ENCODE assay signal across 1 cellular context in genomic region chr20:2742934-2743559, GRCh38.
TF ChIP-seq lines count a peak whose summit lies in the region.

No MANE protein-coding gene starts in this region.

TF ChIP-seq in HepG2, 621 proteins besides CTCF, POLR2A, EP300 and RAD21 (continued from another document and continues in another):
- TF ChIP-seq LRRFIP1 (CRISPR knock-in tag; conservative IDR thresholded peaks at IDR 0.05) (no peak), MAFK (conservative IDR thresholded peaks at IDR 0.05 in 1 of 2, IDR thresholded peaks at IDR 0.05 in 1 of 2; ENCODE audit: low read length in 2 of 2) (no peak), ZNF777 (CRISPR knock-in tag; IDR thresholded peaks at IDR 0.05) (no peak), ZNF263 (CRISPR knock-in tag; IDR thresholded peaks at IDR 0.05) (no peak), RFX3 (CRISPR knock-in tag; IDR thresholded peaks at IDR 0.05) (no peak), ARID2 (CRISPR knock-in tag; IDR thresholded peaks at IDR 0.05; ENCODE audit: borderline replicate concordance) (no peak), MATR3 (CRISPR knock-in tag; IDR thresholded peaks at IDR 0.05) (0 out of 2 replicates have a peak, but pooled peaks have one; percentile 79), ZNF460 (CRISPR knock-in tag; IDR thresholded peaks at IDR 0.05; ENCODE audit: borderline replicate concordance) (no peak), GATAD1 (CRISPR knock-in tag; IDR thresholded peaks at IDR 0.05) (0 out of 2 replicates have a peak, but pooled peaks have one; percentile 42), NR3C1 (CRISPR knock-in tag; IDR thresholded peaks at IDR 0.05) (no peak), ZNF563 (CRISPR knock-in tag; IDR thresholded peaks at IDR 0.05) (no peak), ZNF674 (CRISPR knock-in tag; IDR thresholded peaks at IDR 0.05; ENCODE audit: low read depth) (no peak), ZSCAN20 (CRISPR knock-in tag; IDR thresholded peaks at IDR 0.05; ENCODE audit: borderline replicate concordance) (no peak), ATF1 (CRISPR knock-in tag; IDR thresholded peaks at IDR 0.05) (no peak), IKZF4 (CRISPR knock-in tag; IDR thresholded peaks at IDR 0.05; ENCODE audit: borderline replicate concordance, low read depth, not compliant biosample characterization) (no peak), HOXD1 (CRISPR knock-in tag; IDR thresholded peaks at IDR 0.05) (no peak), SRSF4 (IDR thresholded peaks at IDR 0.05; ENCODE audit: low read depth, low read length, poor library complexity, severe bottlenecking) (no peak), ZNF839 (CRISPR knock-in tag; IDR thresholded peaks at IDR 0.05; ENCODE audit: borderline replicate concordance) (no peak), KDM2A (CRISPR knock-in tag; IDR thresholded peaks at IDR 0.05; ENCODE audit: borderline replicate concordance, low read depth) (peak; percentile 90), PATZ1 (CRISPR knock-in tag; IDR thresholded peaks at IDR 0.05) (no peak), CREB1 (IDR thresholded peaks at IDR 0.05) (no peak), CREB1 (CRISPR knock-in tag; IDR thresholded peaks at IDR 0.05) (no peak), ZNF274 (CRISPR knock-in tag; IDR thresholded peaks at IDR 0.05) (no peak; the same call in 1 of the 2 replicates), AGO2 (optimal IDR thresholded peaks at IDR 0.05; ENCODE audit: low read depth, low read length) (no peak), TBL1XR1 (IDR thresholded peaks at IDR 0.05; ENCODE audit: borderline replicate concordance, low read length, partially characterized antibody) (no peak), ESRRA (CRISPR knock-in tag; IDR thresholded peaks at IDR 0.05; ENCODE audit: low read depth) (0 out of 2 replicates have a peak, but pooled peaks have one; percentile 34), FOSL2 (CRISPR knock-in tag; IDR thresholded peaks at IDR 0.05) (peak; percentile 28; the same call in 1 of the 2 replicates), HDAC1 (CRISPR knock-in tag; IDR thresholded peaks at IDR 0.05) (no peak), KDM5B (CRISPR knock-in tag; IDR thresholded peaks at IDR 0.05; ENCODE audit: borderline replicate concordance) (peak; percentile 49; the same call in 1 of the 2 replicates), PHF8 (CRISPR knock-in tag; IDR thresholded peaks at IDR 0.05) (no peak; the same call in 1 of the 2 replicates)
- TF ChIP-seq, protein P1, sequence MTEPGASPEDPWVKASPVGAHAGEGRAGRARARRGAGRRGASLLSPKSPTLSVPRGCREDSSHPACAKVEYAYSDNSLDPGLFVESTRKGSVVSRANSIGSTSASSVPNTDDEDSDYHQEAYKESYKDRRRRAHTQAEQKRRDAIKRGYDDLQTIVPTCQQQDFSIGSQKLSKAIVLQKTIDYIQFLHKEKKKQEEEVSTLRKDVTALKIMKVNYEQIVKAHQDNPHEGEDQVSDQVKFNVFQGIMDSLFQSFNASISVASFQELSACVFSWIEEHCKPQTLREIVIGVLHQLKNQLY (CRISPR knock-in tag; IDR thresholded peaks at IDR 0.05) = no peak
- TF ChIP-seq, protein P2, sequence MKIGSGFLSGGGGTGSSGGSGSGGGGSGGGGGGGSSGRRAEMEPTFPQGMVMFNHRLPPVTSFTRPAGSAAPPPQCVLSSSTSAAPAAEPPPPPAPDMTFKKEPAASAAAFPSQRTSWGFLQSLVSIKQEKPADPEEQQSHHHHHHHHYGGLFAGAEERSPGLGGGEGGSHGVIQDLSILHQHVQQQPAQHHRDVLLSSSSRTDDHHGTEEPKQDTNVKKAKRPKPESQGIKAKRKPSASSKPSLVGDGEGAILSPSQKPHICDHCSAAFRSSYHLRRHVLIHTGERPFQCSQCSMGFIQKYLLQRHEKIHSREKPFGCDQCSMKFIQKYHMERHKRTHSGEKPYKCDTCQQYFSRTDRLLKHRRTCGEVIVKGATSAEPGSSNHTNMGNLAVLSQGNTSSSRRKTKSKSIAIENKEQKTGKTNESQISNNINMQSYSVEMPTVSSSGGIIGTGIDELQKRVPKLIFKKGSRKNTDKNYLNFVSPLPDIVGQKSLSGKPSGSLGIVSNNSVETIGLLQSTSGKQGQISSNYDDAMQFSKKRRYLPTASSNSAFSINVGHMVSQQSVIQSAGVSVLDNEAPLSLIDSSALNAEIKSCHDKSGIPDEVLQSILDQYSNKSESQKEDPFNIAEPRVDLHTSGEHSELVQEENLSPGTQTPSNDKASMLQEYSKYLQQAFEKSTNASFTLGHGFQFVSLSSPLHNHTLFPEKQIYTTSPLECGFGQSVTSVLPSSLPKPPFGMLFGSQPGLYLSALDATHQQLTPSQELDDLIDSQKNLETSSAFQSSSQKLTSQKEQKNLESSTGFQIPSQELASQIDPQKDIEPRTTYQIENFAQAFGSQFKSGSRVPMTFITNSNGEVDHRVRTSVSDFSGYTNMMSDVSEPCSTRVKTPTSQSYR (CRISPR knock-in tag; IDR thresholded peaks at IDR 0.05; ENCODE audit: borderline replicate concordance) = no peak
- TF ChIP-seq, protein P3, sequence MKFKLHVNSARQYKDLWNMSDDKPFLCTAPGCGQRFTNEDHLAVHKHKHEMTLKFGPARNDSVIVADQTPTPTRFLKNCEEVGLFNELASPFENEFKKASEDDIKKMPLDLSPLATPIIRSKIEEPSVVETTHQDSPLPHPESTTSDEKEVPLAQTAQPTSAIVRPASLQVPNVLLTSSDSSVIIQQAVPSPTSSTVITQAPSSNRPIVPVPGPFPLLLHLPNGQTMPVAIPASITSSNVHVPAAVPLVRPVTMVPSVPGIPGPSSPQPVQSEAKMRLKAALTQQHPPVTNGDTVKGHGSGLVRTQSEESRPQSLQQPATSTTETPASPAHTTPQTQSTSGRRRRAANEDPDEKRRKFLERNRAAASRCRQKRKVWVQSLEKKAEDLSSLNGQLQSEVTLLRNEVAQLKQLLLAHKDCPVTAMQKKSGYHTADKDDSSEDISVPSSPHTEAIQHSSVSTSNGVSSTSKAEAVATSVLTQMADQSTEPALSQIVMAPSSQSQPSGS (CRISPR knock-in tag; IDR thresholded peaks at IDR 0.05) = 0 out of 2 replicates have a peak, but pooled peaks have one; percentile 19
- TF ChIP-seq, protein P4, sequence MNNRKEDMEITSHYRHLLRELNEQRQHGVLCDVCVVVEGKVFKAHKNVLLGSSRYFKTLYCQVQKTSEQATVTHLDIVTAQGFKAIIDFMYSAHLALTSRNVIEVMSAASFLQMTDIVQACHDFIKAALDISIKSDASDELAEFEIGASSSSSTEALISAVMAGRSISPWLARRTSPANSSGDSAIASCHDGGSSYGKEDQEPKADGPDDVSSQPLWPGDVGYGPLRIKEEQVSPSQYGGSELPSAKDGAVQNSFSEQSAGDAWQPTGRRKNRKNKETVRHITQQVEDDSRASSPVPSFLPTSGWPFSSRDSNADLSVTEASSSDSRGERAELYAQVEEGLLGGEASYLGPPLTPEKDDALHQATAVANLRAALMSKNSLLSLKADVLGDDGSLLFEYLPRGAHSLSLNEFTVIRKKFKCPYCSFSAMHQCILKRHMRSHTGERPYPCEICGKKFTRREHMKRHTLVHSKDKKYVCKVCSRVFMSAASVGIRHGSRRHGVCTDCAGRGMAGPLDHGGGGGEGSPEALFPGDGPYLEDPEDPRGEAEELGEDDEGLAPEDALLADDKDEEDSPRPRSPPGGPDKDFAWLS (CRISPR knock-in tag; IDR thresholded peaks at IDR 0.05; ENCODE audit: borderline replicate concordance) = no peak
- TF ChIP-seq, protein P5, sequence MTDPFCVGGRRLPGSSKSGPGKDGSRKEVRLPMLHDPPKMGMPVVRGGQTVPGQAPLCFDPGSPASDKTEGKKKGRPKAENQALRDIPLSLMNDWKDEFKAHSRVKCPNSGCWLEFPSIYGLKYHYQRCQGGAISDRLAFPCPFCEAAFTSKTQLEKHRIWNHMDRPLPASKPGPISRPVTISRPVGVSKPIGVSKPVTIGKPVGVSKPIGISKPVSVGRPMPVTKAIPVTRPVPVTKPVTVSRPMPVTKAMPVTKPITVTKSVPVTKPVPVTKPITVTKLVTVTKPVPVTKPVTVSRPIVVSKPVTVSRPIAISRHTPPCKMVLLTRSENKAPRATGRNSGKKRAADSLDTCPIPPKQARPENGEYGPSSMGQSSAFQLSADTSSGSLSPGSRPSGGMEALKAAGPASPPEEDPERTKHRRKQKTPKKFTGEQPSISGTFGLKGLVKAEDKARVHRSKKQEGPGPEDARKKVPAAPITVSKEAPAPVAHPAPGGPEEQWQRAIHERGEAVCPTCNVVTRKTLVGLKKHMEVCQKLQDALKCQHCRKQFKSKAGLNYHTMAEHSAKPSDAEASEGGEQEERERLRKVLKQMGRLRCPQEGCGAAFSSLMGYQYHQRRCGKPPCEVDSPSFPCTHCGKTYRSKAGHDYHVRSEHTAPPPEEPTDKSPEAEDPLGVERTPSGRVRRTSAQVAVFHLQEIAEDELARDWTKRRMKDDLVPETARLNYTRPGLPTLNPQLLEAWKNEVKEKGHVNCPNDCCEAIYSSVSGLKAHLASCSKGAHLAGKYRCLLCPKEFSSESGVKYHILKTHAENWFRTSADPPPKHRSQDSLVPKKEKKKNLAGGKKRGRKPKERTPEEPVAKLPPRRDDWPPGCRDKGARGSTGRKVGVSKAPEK (CRISPR knock-in tag; IDR thresholded peaks at IDR 0.05; ENCODE audit: borderline replicate concordance) = no peak
- TF ChIP-seq, protein P6, sequence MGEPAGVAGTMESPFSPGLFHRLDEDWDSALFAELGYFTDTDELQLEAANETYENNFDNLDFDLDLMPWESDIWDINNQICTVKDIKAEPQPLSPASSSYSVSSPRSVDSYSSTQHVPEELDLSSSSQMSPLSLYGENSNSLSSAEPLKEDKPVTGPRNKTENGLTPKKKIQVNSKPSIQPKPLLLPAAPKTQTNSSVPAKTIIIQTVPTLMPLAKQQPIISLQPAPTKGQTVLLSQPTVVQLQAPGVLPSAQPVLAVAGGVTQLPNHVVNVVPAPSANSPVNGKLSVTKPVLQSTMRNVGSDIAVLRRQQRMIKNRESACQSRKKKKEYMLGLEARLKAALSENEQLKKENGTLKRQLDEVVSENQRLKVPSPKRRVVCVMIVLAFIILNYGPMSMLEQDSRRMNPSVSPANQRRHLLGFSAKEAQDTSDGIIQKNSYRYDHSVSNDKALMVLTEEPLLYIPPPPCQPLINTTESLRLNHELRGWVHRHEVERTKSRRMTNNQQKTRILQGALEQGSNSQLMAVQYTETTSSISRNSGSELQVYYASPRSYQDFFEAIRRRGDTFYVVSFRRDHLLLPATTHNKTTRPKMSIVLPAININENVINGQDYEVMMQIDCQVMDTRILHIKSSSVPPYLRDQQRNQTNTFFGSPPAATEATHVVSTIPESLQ (CRISPR knock-in tag; conservative IDR thresholded peaks at IDR 0.05) = no peak
- TF ChIP-seq, protein P7, sequence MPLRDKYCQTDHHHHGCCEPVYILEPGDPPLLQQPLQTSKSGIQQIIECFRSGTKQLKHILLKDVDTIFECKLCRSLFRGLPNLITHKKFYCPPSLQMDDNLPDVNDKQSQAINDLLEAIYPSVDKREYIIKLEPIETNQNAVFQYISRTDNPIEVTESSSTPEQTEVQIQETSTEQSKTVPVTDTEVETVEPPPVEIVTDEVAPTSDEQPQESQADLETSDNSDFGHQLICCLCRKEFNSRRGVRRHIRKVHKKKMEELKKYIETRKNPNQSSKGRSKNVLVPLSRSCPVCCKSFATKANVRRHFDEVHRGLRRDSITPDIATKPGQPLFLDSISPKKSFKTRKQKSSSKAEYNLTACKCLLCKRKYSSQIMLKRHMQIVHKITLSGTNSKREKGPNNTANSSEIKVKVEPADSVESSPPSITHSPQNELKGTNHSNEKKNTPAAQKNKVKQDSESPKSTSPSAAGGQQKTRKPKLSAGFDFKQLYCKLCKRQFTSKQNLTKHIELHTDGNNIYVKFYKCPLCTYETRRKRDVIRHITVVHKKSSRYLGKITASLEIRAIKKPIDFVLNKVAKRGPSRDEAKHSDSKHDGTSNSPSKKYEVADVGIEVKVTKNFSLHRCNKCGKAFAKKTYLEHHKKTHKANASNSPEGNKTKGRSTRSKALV (CRISPR knock-in tag; IDR thresholded peaks at IDR 0.05) = no peak
- TF ChIP-seq, protein P8, sequence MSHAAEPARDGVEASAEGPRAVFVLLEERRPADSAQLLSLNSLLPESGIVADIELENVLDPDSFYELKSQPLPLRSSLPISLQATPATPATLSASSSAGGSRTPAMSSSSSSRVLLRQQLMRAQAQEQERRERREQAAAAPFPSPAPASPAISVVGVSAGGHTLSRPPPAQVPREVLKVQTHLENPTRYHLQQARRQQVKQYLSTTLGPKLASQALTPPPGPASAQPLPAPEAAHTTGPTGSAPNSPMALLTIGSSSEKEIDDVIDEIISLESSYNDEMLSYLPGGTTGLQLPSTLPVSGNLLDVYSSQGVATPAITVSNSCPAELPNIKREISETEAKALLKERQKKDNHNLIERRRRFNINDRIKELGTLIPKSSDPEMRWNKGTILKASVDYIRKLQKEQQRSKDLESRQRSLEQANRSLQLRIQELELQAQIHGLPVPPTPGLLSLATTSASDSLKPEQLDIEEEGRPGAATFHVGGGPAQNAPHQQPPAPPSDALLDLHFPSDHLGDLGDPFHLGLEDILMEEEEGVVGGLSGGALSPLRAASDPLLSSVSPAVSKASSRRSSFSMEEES (CRISPR knock-in tag; IDR thresholded peaks at IDR 0.05) = no peak
- TF ChIP-seq, protein P9, sequence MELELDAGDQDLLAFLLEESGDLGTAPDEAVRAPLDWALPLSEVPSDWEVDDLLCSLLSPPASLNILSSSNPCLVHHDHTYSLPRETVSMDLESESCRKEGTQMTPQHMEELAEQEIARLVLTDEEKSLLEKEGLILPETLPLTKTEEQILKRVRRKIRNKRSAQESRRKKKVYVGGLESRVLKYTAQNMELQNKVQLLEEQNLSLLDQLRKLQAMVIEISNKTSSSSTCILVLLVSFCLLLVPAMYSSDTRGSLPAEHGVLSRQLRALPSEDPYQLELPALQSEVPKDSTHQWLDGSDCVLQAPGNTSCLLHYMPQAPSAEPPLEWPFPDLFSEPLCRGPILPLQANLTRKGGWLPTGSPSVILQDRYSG (CRISPR knock-in tag; IDR thresholded peaks at IDR 0.05) = no peak
